In genomic region chr10:92591550-92592140, GRCh38 we compare ENCODE assay signal across 1 cellular context.
TF ChIP-seq lines count a peak whose summit lies in the region.

No MANE protein-coding gene starts in this region.

TF ChIP-seq in HepG2, 621 proteins besides CTCF, POLR2A, EP300 and RAD21 (continued from another document and continues in another):
- TF ChIP-seq PHB2 (IDR thresholded peaks at IDR 0.05; ENCODE audit: partially characterized antibody) (no peak), ARID5B (CRISPR knock-in tag; IDR thresholded peaks at IDR 0.05) (peak; percentile 81), GTF3A (CRISPR knock-in tag; conservative IDR thresholded peaks at IDR 0.05) (no peak), CERS6 (CRISPR knock-in tag; IDR thresholded peaks at IDR 0.05) (no peak), NFKB2 (CRISPR knock-in tag; IDR thresholded peaks at IDR 0.05; ENCODE audit: borderline replicate concordance) (peak; percentile 81; the same call in 1 of the 2 replicates), ZNF468 (CRISPR knock-in tag; IDR thresholded peaks at IDR 0.05) (no peak), AGO1 (IDR thresholded peaks at IDR 0.05; ENCODE audit: low read depth, low read length, poor library complexity, severe bottlenecking) (peak; percentile 67), ZNF496 (CRISPR knock-in tag; IDR thresholded peaks at IDR 0.05; ENCODE audit: insufficient replicate concordance) (no peak), ZNF484 (CRISPR knock-in tag; IDR thresholded peaks at IDR 0.05; ENCODE audit: borderline replicate concordance, low read depth) (no peak), ZNF619 (CRISPR knock-in tag; IDR thresholded peaks at IDR 0.05) (no peak), NFE2L1 (CRISPR knock-in tag; IDR thresholded peaks at IDR 0.05; ENCODE audit: borderline replicate concordance) (no peak), CHD4 (IDR thresholded peaks at IDR 0.05; ENCODE audit: borderline replicate concordance, low read length) (no peak), SSRP1 (CRISPR knock-in tag; IDR thresholded peaks at IDR 0.05) (no peak), KDM4B (CRISPR knock-in tag; IDR thresholded peaks at IDR 0.05) (peak; percentile 66), ZSCAN25 (CRISPR knock-in tag; IDR thresholded peaks at IDR 0.05) (peak; percentile 77; the same call in 1 of the 2 replicates), NCOA2 (CRISPR knock-in tag; IDR thresholded peaks at IDR 0.05) (peak; percentile 61), CHD2 (IDR thresholded peaks at IDR 0.05; ENCODE audit: low read depth, low read length) (no peak), FOXC1 (CRISPR knock-in tag; IDR thresholded peaks at IDR 0.05; ENCODE audit: borderline replicate concordance) (no peak), ZKSCAN8 (CRISPR knock-in tag; IDR thresholded peaks at IDR 0.05; ENCODE audit: borderline replicate concordance) (no peak), U2AF1 (optimal IDR thresholded peaks at IDR 0.05; ENCODE audit: low read depth, low read length) (no peak), ISX (CRISPR knock-in tag; conservative IDR thresholded peaks at IDR 0.05) (no peak), GABPB1 (CRISPR knock-in tag; IDR thresholded peaks at IDR 0.05) (peak; percentile 95), DDIT3 (CRISPR knock-in tag; IDR thresholded peaks at IDR 0.05) (no peak), ARHGAP35 (CRISPR knock-in tag; IDR thresholded peaks at IDR 0.05; ENCODE audit: borderline replicate concordance) (no peak), ELF1 (CRISPR knock-in tag; IDR thresholded peaks at IDR 0.05) (peak; percentile 86), HOXD1 (CRISPR knock-in tag; IDR thresholded peaks at IDR 0.05) (peak; percentile 67), MLX (CRISPR knock-in tag; IDR thresholded peaks at IDR 0.05) (peak; percentile 52; the same call in 1 of the 2 replicates), ZNF562 (CRISPR knock-in tag; IDR thresholded peaks at IDR 0.05; ENCODE audit: borderline replicate concordance) (no peak), NCOR1 (IDR thresholded peaks at IDR 0.05; ENCODE audit: borderline replicate concordance, low read length) (no peak), ZHX2 (IDR thresholded peaks at IDR 0.05; ENCODE audit: low read depth) (peak; percentile 77), ZHX2 (CRISPR knock-in tag; IDR thresholded peaks at IDR 0.05; ENCODE audit: borderline replicate concordance) (no peak; the same call in 1 of the 2 replicates), ZBTB44 (CRISPR knock-in tag; IDR thresholded peaks at IDR 0.05) (peak; percentile 77; the same call in 1 of the 2 replicates), RBAK (CRISPR knock-in tag; IDR thresholded peaks at IDR 0.05) (no peak), FOXJ3 (CRISPR knock-in tag; IDR thresholded peaks at IDR 0.05; ENCODE audit: borderline replicate concordance) (peak; percentile 39; the same call in 1 of the 2 replicates), SALL1 (CRISPR knock-in tag; IDR thresholded peaks at IDR 0.05) (peak; percentile 86), ZNF280D (CRISPR knock-in tag; IDR thresholded peaks at IDR 0.05) (no peak), MEIS1 (CRISPR knock-in tag; IDR thresholded peaks at IDR 0.05; ENCODE audit: borderline replicate concordance) (0 out of 2 replicates have a peak, but pooled peaks have one; percentile 21), ZNF205 (CRISPR knock-in tag; IDR thresholded peaks at IDR 0.05) (peak; percentile 79; the same call in 1 of the 2 replicates), KLF13 (CRISPR knock-in tag; IDR thresholded peaks at IDR 0.05) (no peak), KDM1A (CRISPR knock-in tag; IDR thresholded peaks at IDR 0.05) (no peak), ZNF431 (CRISPR knock-in tag; IDR thresholded peaks at IDR 0.05; ENCODE audit: borderline replicate concordance, low read depth) (peak; percentile 27; the same call in 1 of the 2 replicates), JUNB (CRISPR knock-in tag; IDR thresholded peaks at IDR 0.05; ENCODE audit: borderline replicate concordance) (no peak), HNF4A (CRISPR knock-in tag; IDR thresholded peaks at IDR 0.05) (no peak), ZMYM4 (CRISPR knock-in tag; IDR thresholded peaks at IDR 0.05) (peak; percentile 67), ELK4 (CRISPR knock-in tag; IDR thresholded peaks at IDR 0.05; ENCODE audit: borderline replicate concordance) (no peak), REPIN1 (CRISPR knock-in tag; IDR thresholded peaks at IDR 0.05; ENCODE audit: borderline replicate concordance, low read depth) (peak; percentile 62; the same call in 1 of the 2 replicates), ZSCAN12 (CRISPR knock-in tag; IDR thresholded peaks at IDR 0.05) (0 out of 2 replicates have a peak, but pooled peaks have one; percentile 82)
